ENCODE assay signal across 1 cellular context in the genomic region with DNA sequence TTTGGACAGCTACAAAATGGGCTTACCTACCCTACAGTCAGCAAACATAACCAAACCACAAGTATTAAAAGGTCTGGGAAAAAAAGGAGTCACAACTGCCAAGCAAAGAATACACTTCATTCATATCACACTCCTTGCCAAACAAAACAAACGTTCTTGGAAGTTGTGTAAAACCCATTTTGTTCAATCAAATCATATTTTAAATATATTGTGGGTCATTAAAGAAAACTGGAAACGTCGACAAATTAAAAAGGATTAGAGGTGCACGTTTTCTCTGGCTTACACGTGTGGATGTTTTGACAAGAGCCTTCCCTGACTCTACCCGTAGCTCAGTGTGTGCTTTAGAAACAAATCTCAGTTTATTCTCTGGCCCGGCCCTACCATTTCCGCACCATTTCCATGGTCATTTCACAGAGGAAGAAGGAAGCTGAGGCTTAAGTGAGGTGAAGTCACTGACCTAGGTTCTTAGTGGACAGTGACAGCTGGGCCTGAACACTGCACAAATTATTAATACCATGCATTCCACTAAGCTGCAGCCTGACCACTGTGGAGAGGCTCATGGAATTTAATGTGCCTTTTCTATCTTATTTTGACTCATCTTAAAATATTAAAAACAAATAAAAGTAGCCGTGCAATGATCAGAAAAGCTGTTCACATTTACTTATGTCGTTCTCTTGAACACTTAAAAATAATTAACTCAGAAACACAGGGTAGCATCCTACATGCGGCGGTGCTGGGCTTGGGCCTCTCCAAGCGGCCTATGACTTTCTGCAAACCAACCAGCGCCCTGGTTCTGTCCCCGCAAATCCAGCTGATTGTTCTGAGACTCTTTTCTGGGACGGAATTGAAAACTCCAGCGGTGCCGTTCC.
TF ChIP-seq lines count a peak whose summit lies in the region.

No MANE protein-coding gene starts in this region.

TF ChIP-seq in HCT116, 20 proteins besides CTCF, POLR2A, EP300 and RAD21 (continued from another document):
- TF ChIP-seq, protein P1, sequence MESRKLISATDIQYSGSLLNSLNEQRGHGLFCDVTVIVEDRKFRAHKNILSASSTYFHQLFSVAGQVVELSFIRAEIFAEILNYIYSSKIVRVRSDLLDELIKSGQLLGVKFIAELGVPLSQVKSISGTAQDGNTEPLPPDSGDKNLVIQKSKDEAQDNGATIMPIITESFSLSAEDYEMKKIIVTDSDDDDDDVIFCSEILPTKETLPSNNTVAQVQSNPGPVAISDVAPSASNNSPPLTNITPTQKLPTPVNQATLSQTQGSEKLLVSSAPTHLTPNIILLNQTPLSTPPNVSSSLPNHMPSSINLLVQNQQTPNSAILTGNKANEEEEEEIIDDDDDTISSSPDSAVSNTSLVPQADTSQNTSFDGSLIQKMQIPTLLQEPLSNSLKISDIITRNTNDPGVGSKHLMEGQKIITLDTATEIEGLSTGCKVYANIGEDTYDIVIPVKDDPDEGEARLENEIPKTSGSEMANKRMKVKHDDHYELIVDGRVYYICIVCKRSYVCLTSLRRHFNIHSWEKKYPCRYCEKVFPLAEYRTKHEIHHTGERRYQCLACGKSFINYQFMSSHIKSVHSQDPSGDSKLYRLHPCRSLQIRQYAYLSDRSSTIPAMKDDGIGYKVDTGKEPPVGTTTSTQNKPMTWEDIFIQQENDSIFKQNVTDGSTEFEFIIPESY (IDR thresholded peaks at IDR 0.05; ENCODE audit: extremely low read depth, insufficient replicate concordance, low read length), result no peak
- TF ChIP-seq SIN3A (IDR thresholded peaks at IDR 0.05; ENCODE audit: low read depth), result no peak
- no peak for TF ChIP-seq ELF1 (IDR thresholded peaks at IDR 0.05; ENCODE audit: borderline replicate concordance, low read depth)
- TF ChIP-seq ZNF274 (IDR thresholded peaks at IDR 0.05; ENCODE audit: low read depth, low read length), result no peak
- no peak for TF ChIP-seq SRF (IDR thresholded peaks at IDR 0.05; ENCODE audit: low read depth)
- TF ChIP-seq CEBPB (IDR thresholded peaks at IDR 0.05; ENCODE audit: low read depth), result no peak
- no peak for TF ChIP-seq POLR2AphosphoS5 (IDR thresholded peaks at IDR 0.05; ENCODE audit: low read depth, low read length)
- TF ChIP-seq SP1 (IDR thresholded peaks at IDR 0.05; ENCODE audit: low read depth), result no peak
- TF ChIP-seq, protein P2, sequence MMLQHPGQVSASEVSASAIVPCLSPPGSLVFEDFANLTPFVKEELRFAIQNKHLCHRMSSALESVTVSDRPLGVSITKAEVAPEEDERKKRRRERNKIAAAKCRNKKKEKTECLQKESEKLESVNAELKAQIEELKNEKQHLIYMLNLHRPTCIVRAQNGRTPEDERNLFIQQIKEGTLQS (IDR thresholded peaks at IDR 0.05), result no peak
- TF ChIP-seq EGR1 (IDR thresholded peaks at IDR 0.05; ENCODE audit: low read depth), result no peak
- TF ChIP-seq FOSL1 (IDR thresholded peaks at IDR 0.05; ENCODE audit: low read depth), result no peak
- no peak for TF ChIP-seq YY1 (IDR thresholded peaks at IDR 0.05; ENCODE audit: extremely low read depth, insufficient replicate concordance, low read depth, low read length)
- TF ChIP-seq, protein P3, sequence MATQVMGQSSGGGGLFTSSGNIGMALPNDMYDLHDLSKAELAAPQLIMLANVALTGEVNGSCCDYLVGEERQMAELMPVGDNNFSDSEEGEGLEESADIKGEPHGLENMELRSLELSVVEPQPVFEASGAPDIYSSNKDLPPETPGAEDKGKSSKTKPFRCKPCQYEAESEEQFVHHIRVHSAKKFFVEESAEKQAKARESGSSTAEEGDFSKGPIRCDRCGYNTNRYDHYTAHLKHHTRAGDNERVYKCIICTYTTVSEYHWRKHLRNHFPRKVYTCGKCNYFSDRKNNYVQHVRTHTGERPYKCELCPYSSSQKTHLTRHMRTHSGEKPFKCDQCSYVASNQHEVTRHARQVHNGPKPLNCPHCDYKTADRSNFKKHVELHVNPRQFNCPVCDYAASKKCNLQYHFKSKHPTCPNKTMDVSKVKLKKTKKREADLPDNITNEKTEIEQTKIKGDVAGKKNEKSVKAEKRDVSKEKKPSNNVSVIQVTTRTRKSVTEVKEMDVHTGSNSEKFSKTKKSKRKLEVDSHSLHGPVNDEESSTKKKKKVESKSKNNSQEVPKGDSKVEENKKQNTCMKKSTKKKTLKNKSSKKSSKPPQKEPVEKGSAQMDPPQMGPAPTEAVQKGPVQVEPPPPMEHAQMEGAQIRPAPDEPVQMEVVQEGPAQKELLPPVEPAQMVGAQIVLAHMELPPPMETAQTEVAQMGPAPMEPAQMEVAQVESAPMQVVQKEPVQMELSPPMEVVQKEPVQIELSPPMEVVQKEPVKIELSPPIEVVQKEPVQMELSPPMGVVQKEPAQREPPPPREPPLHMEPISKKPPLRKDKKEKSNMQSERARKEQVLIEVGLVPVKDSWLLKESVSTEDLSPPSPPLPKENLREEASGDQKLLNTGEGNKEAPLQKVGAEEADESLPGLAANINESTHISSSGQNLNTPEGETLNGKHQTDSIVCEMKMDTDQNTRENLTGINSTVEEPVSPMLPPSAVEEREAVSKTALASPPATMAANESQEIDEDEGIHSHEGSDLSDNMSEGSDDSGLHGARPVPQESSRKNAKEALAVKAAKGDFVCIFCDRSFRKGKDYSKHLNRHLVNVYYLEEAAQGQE (IDR thresholded peaks at IDR 0.05; ENCODE audit: low read depth), result no peak
TF ChIP-seq in HCT116: peak in this region for 0.
